ENCODE assay signal across 35 cellular contexts in the genomic region with DNA sequence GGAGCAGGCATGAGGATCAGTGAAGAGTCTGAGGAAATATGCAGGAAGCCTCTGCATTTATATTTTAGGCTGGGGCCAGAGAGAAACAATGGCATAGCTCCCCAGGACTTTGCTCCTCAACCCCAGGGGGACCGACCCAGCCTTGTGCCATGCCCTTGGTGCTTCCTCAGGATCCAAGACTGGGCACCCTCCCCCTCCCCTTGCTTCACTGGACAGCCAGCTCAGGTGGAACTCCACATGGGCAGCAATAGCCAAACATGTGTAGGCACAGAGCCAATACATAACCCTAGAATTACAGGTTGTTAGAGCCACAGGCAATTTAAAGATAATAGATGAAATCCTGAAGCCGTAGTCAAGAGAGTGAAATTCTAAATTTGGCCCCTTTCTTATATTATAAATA.
"Had no signal": no experiment of that assay in that cellular context is flagged by ENCODE, and none has a peak within 500 bp of the region (broad histone marks: within the 10 kb centered on the region; RNA-seq: fewer than 3 reads in every experiment).

No MANE protein-coding gene starts in this region.

- H3K9me3 ChIP-seq: adrenal gland, body of pancreas, esophagus squamous epithelium, gastroesophageal sphincter, heart right ventricle had no signal

- H3K4me1 ChIP-seq: adrenal gland had no signal

- H3K4me3 ChIP-seq: adrenal gland, body of pancreas, esophagus squamous epithelium, gastroesophageal sphincter, heart right ventricle had no signal

- ATAC-seq: activated CD4-positive, CD25-positive, alpha-beta regulatory T cell treated with anti-CD3 and anti-CD28 coated beads, Interleukin-2, amount 50 U/mL, for 24 hours; activated CD8-positive, alpha-beta T cell treated with anti-CD3 and anti-CD28 coated beads for 36 hours; activated naive CD8-positive, alpha-beta T cell treated with anti-CD3 and anti-CD28 coated beads, Interleukin-2, amount 50 U/mL, for 24 hours; body of pancreas; effector memory CD8-positive, alpha-beta T cell; gastroesophageal sphincter; heart right ventricle had no signal

- H3K27me3 ChIP-seq: adrenal gland, body of pancreas, esophagus squamous epithelium, gastroesophageal sphincter, heart right ventricle had no signal

- H3K36me3 Mint-ChIP-seq: activated naive CD4-positive, alpha-beta T cell treated with anti-CD3 and anti-CD28 coated beads, Interleukin-2, amount 50 U/mL, for 24 hours; activated naive CD8-positive, alpha-beta T cell treated with anti-CD3 and anti-CD28 coated beads for 36 hours had no signal

- H3K27me3 Mint-ChIP-seq: activated B cell treated with CpG ODN at 0.5 μM for 24 hours; activated CD8-positive, alpha-beta T cell treated with anti-CD3 and anti-CD28 coated beads for 36 hours; activated naive CD4-positive, alpha-beta T cell treated with anti-CD3 and anti-CD28 coated beads, Interleukin-2, amount 50 U/mL, for 24 hours; activated naive CD8-positive, alpha-beta T cell treated with anti-CD3 and anti-CD28 coated beads for 36 hours; activated naive CD8-positive, alpha-beta T cell treated with anti-CD3 and anti-CD28 coated beads, Interleukin-2, amount 50 U/mL, for 24 hours; effector memory CD8-positive, alpha-beta T cell had no signal

- H3K27ac ChIP-seq: adrenal gland, body of pancreas, epithelial cell of prostate, esophagus squamous epithelium, gastroesophageal sphincter, heart right ventricle, WERI-Rb-1 had no signal

- H3K27ac Mint-ChIP-seq: activated B cell treated with CpG ODN at 0.5 μM for 24 hours; activated CD8-positive, alpha-beta T cell treated with anti-CD3 and anti-CD28 coated beads for 36 hours; activated naive CD4-positive, alpha-beta T cell treated with anti-CD3 and anti-CD28 coated beads for 36 hours; activated naive CD4-positive, alpha-beta T cell treated with anti-CD3 and anti-CD28 coated beads, Interleukin-2, amount 50 U/mL, for 24 hours; activated naive CD8-positive, alpha-beta T cell treated with anti-CD3 and anti-CD28 coated beads for 36 hours; activated naive CD8-positive, alpha-beta T cell treated with anti-CD3 and anti-CD28 coated beads, Interleukin-2, amount 50 U/mL, for 24 hours; activated T-helper 1 cell treated with anti-CD3 and anti-CD28 coated beads, Interleukin-12 subunit alpha, Interleukin-12 subunit beta, Interleukin-2, Interleukin-4 antibody, amounts not matched to agents 30 ng/mL and 10 ng/mL and 1 ng/mL, durations not matched to agents 14 hours and 24 hours and 36 hours; activated T-helper 2 cell treated with anti-CD3 and anti-CD28 coated beads, Interferon-gamma antibody, Interleukin-2, Interleukin-4, amounts not matched to agents 10 μg/mL and 5 μg/mL and 100 μg/mL, durations not matched to agents 14 hours and 24 hours and 36 hours; T-helper 1 cell treated with Interleukin-12 subunit alpha and Interleukin-12 subunit beta and Interleukin-4 antibody, amounts not matched to agents 30 μg/mL and 1 μg/mL, for 36 hours; T-helper 2 cell treated with Interferon-gamma antibody and Interleukin-4, amounts not matched to agents 5 μg/mL and 100 μg/mL, for 36 hours had no signal

- H3K36me3 ChIP-seq: adrenal gland, esophagus squamous epithelium, WERI-Rb-1 had no signal

- H3K4me3 Mint-ChIP-seq: activated B cell treated with CpG ODN at 0.5 μM for 24 hours; activated CD8-positive, alpha-beta T cell treated with anti-CD3 and anti-CD28 coated beads for 36 hours; activated naive CD4-positive, alpha-beta T cell treated with anti-CD3 and anti-CD28 coated beads for 36 hours; activated naive CD4-positive, alpha-beta T cell treated with anti-CD3 and anti-CD28 coated beads, Interleukin-2, amount 50 U/mL, for 24 hours; activated naive CD8-positive, alpha-beta T cell treated with anti-CD3 and anti-CD28 coated beads for 36 hours; activated naive CD8-positive, alpha-beta T cell treated with anti-CD3 and anti-CD28 coated beads, Interleukin-2, amount 50 U/mL, for 24 hours; activated T-helper 1 cell treated with anti-CD3 and anti-CD28 coated beads, Interleukin-12 subunit alpha, Interleukin-12 subunit beta, Interleukin-2, Interleukin-4 antibody, amounts not matched to agents 30 ng/mL and 10 ng/mL and 1 ng/mL, durations not matched to agents 14 hours and 24 hours and 36 hours; effector memory CD8-positive, alpha-beta T cell; T-helper 1 cell treated with Interleukin-12 subunit alpha and Interleukin-12 subunit beta and Interleukin-4 antibody, amounts not matched to agents 30 μg/mL and 1 μg/mL, for 36 hours; T-helper 2 cell treated with Interferon-gamma antibody and Interleukin-4, amounts not matched to agents 5 μg/mL and 100 μg/mL, for 36 hours had no signal

- DNase-seq: activated B cell treated with CpG ODN at 0.5 μM for 24 hours; activated CD4-positive, alpha-beta T cell treated with anti-CD3 and anti-CD28 coated beads for 48 hours; activated CD4-positive, alpha-beta T cell treated with anti-CD3 and anti-CD28 coated beads, Interleukin-2, amount 50 U/mL, for 1 hour; activated CD4-positive, alpha-beta T cell treated with anti-CD3 and anti-CD28 coated beads, Interleukin-2, amount 50 U/mL, for 48 hours; activated CD8-positive, alpha-beta memory T cell treated with anti-CD3 and anti-CD28 coated beads for 24 hours; activated CD8-positive, alpha-beta memory T cell treated with anti-CD3 and anti-CD28 coated beads, Interleukin-2, amount 50 U/mL, for 4 hours; activated CD8-positive, alpha-beta T cell treated with anti-CD3 and anti-CD28 coated beads for 36 hours; activated effector memory CD4-positive, alpha-beta T cell treated with anti-CD3 and anti-CD28 coated beads, Interleukin-2, amount 50 U/mL, for 16 hours; activated naive CD4-positive, alpha-beta T cell treated with anti-CD3 and anti-CD28 coated beads for 36 hours; activated naive CD8-positive, alpha-beta T cell treated with anti-CD3 and anti-CD28 coated beads for 36 hours; activated naive CD8-positive, alpha-beta T cell treated with anti-CD3 and anti-CD28 coated beads, Interleukin-2, amount 50 U/mL, for 24 hours; activated T-cell treated with anti-CD3 and anti-CD28 coated beads, Interleukin-2, amount 50 U/mL, for 1 hour; activated T-cell treated with anti-CD3 and anti-CD28 coated beads, Interleukin-2, amount 50 U/mL, for 48 hours; adrenal gland; amygdala; aorta; caudate nucleus; cortex of kidney; dermis blood vessel endothelial cell; effector CD4-positive, alpha-beta T cell; effector memory CD8-positive, alpha-beta T cell; esophagus squamous epithelium; foreskin melanocyte; heart right ventricle; T1000; WERI-Rb-1 had no signal

- H3K9me3 Mint-ChIP-seq: activated B cell treated with CpG ODN at 0.5 μM for 24 hours; activated CD8-positive, alpha-beta T cell treated with anti-CD3 and anti-CD28 coated beads for 36 hours; activated naive CD4-positive, alpha-beta T cell treated with anti-CD3 and anti-CD28 coated beads for 36 hours; activated naive CD4-positive, alpha-beta T cell treated with anti-CD3 and anti-CD28 coated beads, Interleukin-2, amount 50 U/mL, for 24 hours; activated naive CD8-positive, alpha-beta T cell treated with anti-CD3 and anti-CD28 coated beads for 36 hours; activated naive CD8-positive, alpha-beta T cell treated with anti-CD3 and anti-CD28 coated beads, Interleukin-2, amount 50 U/mL, for 24 hours; activated T-helper 1 cell treated with anti-CD3 and anti-CD28 coated beads, Interleukin-12 subunit alpha, Interleukin-12 subunit beta, Interleukin-2, Interleukin-4 antibody, amounts not matched to agents 30 ng/mL and 10 ng/mL and 1 ng/mL, durations not matched to agents 14 hours and 24 hours and 36 hours; activated T-helper 2 cell treated with anti-CD3 and anti-CD28 coated beads, Interferon-gamma antibody, Interleukin-2, Interleukin-4, amounts not matched to agents 10 μg/mL and 5 μg/mL and 100 μg/mL, durations not matched to agents 14 hours and 24 hours and 36 hours; effector memory CD8-positive, alpha-beta T cell; T-helper 1 cell treated with Interleukin-12 subunit alpha and Interleukin-12 subunit beta and Interleukin-4 antibody, amounts not matched to agents 30 μg/mL and 1 μg/mL, for 36 hours; T-helper 2 cell treated with Interferon-gamma antibody and Interleukin-4, amounts not matched to agents 5 μg/mL and 100 μg/mL, for 36 hours had no signal
